ENCODE assay signal across 9 cellular contexts in the genomic region with DNA sequence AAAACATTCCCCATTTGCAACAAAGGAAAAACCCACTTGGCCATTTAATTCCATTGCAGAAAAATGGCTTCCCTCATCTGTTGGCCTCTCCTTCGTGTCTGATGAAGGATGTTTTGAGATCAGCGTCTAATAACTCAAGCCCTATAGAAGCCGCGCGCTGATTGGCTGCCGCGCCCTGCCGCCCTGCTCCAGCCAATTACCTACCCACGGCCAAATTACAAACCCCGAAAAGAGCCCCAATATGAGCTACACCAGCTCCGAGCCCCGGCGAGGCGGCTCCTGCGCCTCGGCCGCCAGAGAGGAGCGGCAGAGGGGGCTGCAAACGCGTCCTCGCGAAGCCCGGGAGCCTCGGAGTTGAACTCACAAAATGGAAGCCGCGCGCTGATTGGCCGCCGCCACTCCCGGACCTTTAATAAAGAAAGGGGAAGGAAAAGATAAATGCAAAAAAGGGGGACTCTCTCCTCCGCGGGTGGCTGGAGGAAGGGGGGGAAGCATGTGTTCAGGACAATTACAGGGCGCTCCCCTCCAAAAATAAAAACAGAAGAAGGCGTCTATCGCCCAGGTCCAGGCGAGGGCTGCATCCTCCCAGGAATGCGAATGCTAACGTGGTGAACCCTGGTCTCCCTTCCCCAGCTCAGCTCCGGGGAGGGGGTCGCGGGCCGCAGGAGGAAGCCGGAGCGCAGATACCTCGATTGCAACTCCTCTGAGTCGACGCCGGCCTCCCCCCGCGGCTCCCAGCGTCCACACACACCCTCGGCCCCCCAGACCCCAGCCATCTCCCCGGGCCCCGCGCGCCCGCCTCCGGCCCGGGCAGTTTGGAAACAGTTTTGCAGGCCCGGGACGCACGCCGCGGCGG. TPM values are rescaled to one million over a fixed set of nuclear protein-coding genes. Genes with fewer than 3 reads are reported as not detected.
DNase-seq lines count a peak whose midpoint lies in the region; ATAC-seq, FAIRE-seq and TF ChIP-seq lines count a peak whose summit lies in the region.
"Had no signal": no experiment of that assay in that cellular context is flagged by ENCODE, and none has a peak within 500 bp of the region (broad histone marks: within the 10 kb centered on the region; RNA-seq: fewer than 3 reads in every experiment).

No MANE protein-coding gene starts in this region.

- peak; percentile 13 to 25; a peak in 1 of 4 replicates for TF ChIP-seq EP300 in HepG2 (IDR thresholded peaks at IDR 0.05; ENCODE audit: low read depth in 2 of 2, low read length in 2 of 2)
- TF ChIP-seq EP300 in HepG2 (CRISPR knock-in tag; IDR thresholded peaks at IDR 0.05; ENCODE audit: borderline replicate concordance) = 0 out of 2 replicates have a peak, but pooled peaks have one; percentile 21

- in situ Hi-C loops in HepG2 (cut with HindIII; ENCODE audit: extremely low pct_ligation_motif_present, low pct_unique_long_range_greater_than_20kb) = no loop called here

- peaks cover 58% of the 10 kb centered on the region for H3K79me2 ChIP-seq in HepG2 (ENCODE audit: insufficient read depth, low read length)

- peak overlapping the region; percentile 91 for H3K4me3 Mint-ChIP-seq in activated CD4-positive, alpha-beta memory T cell treated with anti-CD3 and anti-CD28 coated beads for 36 hours

- POLR2A ChIA-PET in activated CD4-positive, alpha-beta memory T cell treated with anti-CD3 and anti-CD28 coated beads for 36 hours (lab: Charles Lee) = interaction anchor here (0.5 to 4.2 kb wide), 10 partner anchors 8 to 266 kb away, joined by 3 to 41 read pairs (median 4); a partner anchor contains a TSS
- POLR2A ChIA-PET in HepG2 (lab: Yijun Ruan, JAX) = interaction anchor here (0.6 to 14.5 kb wide), 19 partner anchors 4 to 830 kb away, joined by 3 to 393 read pairs (median 6); a partner anchor contains a TSS

- FAIRE-seq in HepG2 (lab: Jason Lieb, UNC) = peak; percentile 87

- TF ChIP-seq POLR2A in HepG2 (IDR thresholded peaks at IDR 0.05; ENCODE audit: insufficient read depth in 1 of 2, low read depth in 2 of 2, low read length in 2 of 2) = peak in 1 of 2 experiments; percentile 97; a peak in 2 of 4 replicates

- 0 out of 2 replicates have a peak, but pooled peaks cover 2% of the 10 kb centered on the region for H4K20me1 ChIP-seq in HepG2 (ENCODE audit: insufficient read depth, low read length)

- H3K27ac ChIP-seq in HL-60 (replicated peaks) = peak overlapping the region; percentile 98
- H3K27ac ChIP-seq in HepG2 (ENCODE audit: extremely low read length, insufficient read depth, low read length) = peak overlapping the region; percentile 99

- WGBS in HepG2 (ENCODE audit: low lambda C conversion rate) = 2% methylated on average over 35 of the region's 65 CpGs

- H3K27ac Mint-ChIP-seq in activated CD4-positive, alpha-beta memory T cell treated with anti-CD3 and anti-CD28 coated beads for 36 hours = peak overlapping the region; percentile 99

- CTCF ChIA-PET in activated CD4-positive, alpha-beta memory T cell treated with anti-CD3 and anti-CD28 coated beads for 36 hours (lab: Charles Lee) = interaction anchor here (0.6 to 18.5 kb wide), 7 partner anchors 6 to 324 kb away, joined by 3 to 856 read pairs (median 11); a partner anchor contains a TSS
- CTCF ChIA-PET in HepG2 (lab: Yijun Ruan, JAX; ENCODE audit: low intra/inter-chr PET ratio, low total read pairs) = no interaction called here

- ATAC-seq in GM19328 (IDR thresholded peaks at IDR 0.05; ENCODE audit: unreplicated experiment) = peak; percentile 30
- peak; percentile 63 for ATAC-seq in HepG2

- peak overlapping the region; percentile 87 for H3K4me3 ChIP-seq in BE2C (ENCODE audit: low read depth, low read length)
- peak overlapping the region; percentile 46 for H3K4me3 ChIP-seq in HL-60 (replicated peaks; ENCODE audit: insufficient read depth, low read length)
- peak overlapping the region; percentile 71 to 80 (median 79) for H3K4me3 ChIP-seq in HepG2 (replicated peaks in 1 of 3; ENCODE audit: insufficient read depth in 1 of 3, low read depth in 2 of 3, low read length in 3 of 3)

- peaks cover 29% of the 10 kb centered on the region for H3K4me1 Mint-ChIP-seq in activated CD4-positive, alpha-beta memory T cell treated with anti-CD3 and anti-CD28 coated beads for 36 hours (ENCODE audit: low read depth)

- no peaks in the 10 kb centered on the region for H3K9me3 Mint-ChIP-seq in activated CD4-positive, alpha-beta memory T cell treated with anti-CD3 and anti-CD28 coated beads for 36 hours

- H2AFZ ChIP-seq in HepG2 (ENCODE audit: low read length) = no peak overlapping the region

- no peaks in the 10 kb centered on the region for H3K27me3 Mint-ChIP-seq in activated CD4-positive, alpha-beta memory T cell treated with anti-CD3 and anti-CD28 coated beads for 36 hours

- no peak for TF ChIP-seq CTCF in BE2C (IDR thresholded peaks at IDR 0.05; ENCODE audit: low read depth, low read length)
- no peak for TF ChIP-seq CTCF in HL-60 (IDR thresholded peaks at IDR 0.05; ENCODE audit: insufficient read depth, low read length)
- TF ChIP-seq CTCF in HepG2 (CRISPR knock-in tag; IDR thresholded peaks at IDR 0.05) = peak; percentile 17; the same call in 1 of the 2 replicates

- intact Hi-C loops in activated CD4-positive, alpha-beta memory T cell treated with anti-CD3 and anti-CD28 coated beads for 36 hours (cut with micrococcal nuclease) = loop anchor here (1.0 kb wide), 2 partner anchors 9 to 85 kb away; a partner anchor contains a TSS
- intact Hi-C loops in HepG2 (cut with micrococcal nuclease; ENCODE audit: unreplicated experiment) = no loop called here

- H3K4me1 ChIP-seq in BE2C = peaks cover 4% of the 10 kb centered on the region; the same call in 1 of the 2 replicates
- peaks cover 40% of the 10 kb centered on the region for H3K4me1 ChIP-seq in HepG2 (ENCODE audit: insufficient read depth, low read length)

- peak overlapping the region; percentile 96 for H3K4me2 ChIP-seq in HepG2 (ENCODE audit: low read depth, low read length)

- no peak; the same call in 1 of the 2 replicates for TF ChIP-seq RAD21 in HepG2 (CRISPR knock-in tag; IDR thresholded peaks at IDR 0.05)

- BruUV-seq in HepG2 (replicated peaks; lab: Mats Ljungman, UMichigan) = TSS peak; percentile 47

- H3K27me3 ChIP-seq in BE2C (no peaks in the 10 kb centered on the region), HL-60 (ENCODE audit: insufficient read depth, poor library complexity, severe bottlenecking) (no peaks in the 10 kb centered on the region), HepG2 (ENCODE audit: control insufficient read depth in 1 of 2, insufficient read depth in 2 of 2, low read length in 2 of 2) (no peaks in the 10 kb centered on the region; a peak in 1 of 5 replicates)

- peaks cover 41% of the 10 kb centered on the region for H3K36me3 Mint-ChIP-seq in activated CD4-positive, alpha-beta memory T cell treated with anti-CD3 and anti-CD28 coated beads for 36 hours

- H3K9ac ChIP-seq in HepG2 (ENCODE audit: insufficient read depth, low read depth, low read length) = peak overlapping the region; percentile 98

- DNase-seq in BE2C = peak; percentile 92
- peak; percentile 84 to 95 for DNase-seq in HL-60 (ENCODE audit: low read depth in 1 of 2, low spot score in 1 of 2)
- peak; percentile 91 for DNase-seq in NCI-H82 treated with DMSO at 0.1 percent for 48 hours (lab: John Stamatoyannopoulos, UW; ENCODE audit: unreplicated experiment)
- DNase-seq in activated CD4-positive, alpha-beta memory T cell treated with anti-CD3 and anti-CD28 coated beads for 36 hours = peak; percentile 93
- peak; percentile 86 to 94 for DNase-seq in dermis microvascular lymphatic vessel endothelial cell (ENCODE audit: low read depth in 2 of 2)
- peak; percentile 93 for DNase-seq in HepG2 (ENCODE audit: low spot score)
- DNase-seq in stimulated activated CD4-positive, alpha-beta T cell treated with anti-CD3 and anti-CD28 coated beads, Interleukin-2, amount 100 ng/mL, for 4 hours (ENCODE audit: low read depth) = peak; percentile 72

- H3K36me3 ChIP-seq in BE2C (peaks cover 25% of the 10 kb centered on the region), HepG2 (replicated peaks in 1 of 2; ENCODE audit: control insufficient read depth in 1 of 2, insufficient read depth in 2 of 2, low read length in 2 of 2) (peaks cover 2 to 4% of the 10 kb centered on the region in 2 experiments; a peak in 2 of 5 replicates)

- H3K9me3 ChIP-seq in BE2C (no peaks in the 10 kb centered on the region), HepG2 (ENCODE audit: low read length) (no peaks in the 10 kb centered on the region)

RNA-seq across cellular contexts. Expression of a gene that starts 0.7 kb away (rescaled TPM):
- 31.1 TPM for polyA plus RNA-seq in BE2C (2012; ENCODE audit: insufficient read depth, insufficient read length, low read depth)
- total RNA-seq in activated CD4-positive, alpha-beta memory T cell treated with anti-CD3 and anti-CD28 coated beads for 36 hours = 10 to 100 TPM; 14.1 to 15.2 TPM
- total RNA-seq in dermis microvascular lymphatic vessel endothelial cell = 1.3 and 3.3 TPM in 2 replicates
- total RNA-seq in HepG2 (2016; rRNA removed; fragmentation: Illumina TruSeq; extraction: Trizol) = 1.4 and 1.8 TPM in 2 replicates
- total RNA-seq in HepG2 (2016; cell fraction: cytosol; rRNA removed; fragmentation: Illumina TruSeq; extraction: Trizol; ENCODE audit: low read depth) = 0.40 and 0.44 TPM in 2 replicates
- total RNA-seq in HepG2 (2016; cell fraction: insoluble cytoplasmic fraction; rRNA removed; fragmentation: Illumina TruSeq; extraction: Trizol) = 1.3 TPM in 2 replicates
- 1.3 and 1.4 TPM in 2 replicates for total RNA-seq in HepG2 (2016; cell fraction: membrane; rRNA removed; fragmentation: Illumina TruSeq; extraction: Trizol)
- 2.7 and 3.3 TPM in 2 replicates for total RNA-seq in HepG2 (2016; cell fraction: nucleus; rRNA removed; fragmentation: Illumina TruSeq; extraction: Trizol)
- 1.1 and 1.3 TPM in 2 replicates for polyA plus RNA-seq in HepG2 (2011; rRNA removed)
- 0.43 and 0.51 TPM in 2 replicates for polyA plus RNA-seq in HepG2 (2011; cell fraction: cytosol; rRNA removed)
- 9.3 TPM in 2 replicates for polyA plus RNA-seq in HepG2 (2011; cell fraction: nucleus; rRNA removed)
- 4.2 and 6.2 TPM in 2 replicates for polyA plus RNA-seq in HepG2 (2012)
- 0.32 and 0.34 TPM in 2 replicates for polyA plus RNA-seq in HepG2 (2016; cell fraction: cytosol; fragmentation: Illumina TruSeq; extraction: Trizol; ENCODE audit: low read depth)
- 2.6 and 3.8 TPM in 2 replicates for polyA plus RNA-seq in HepG2 (2016; cell fraction: insoluble cytoplasmic fraction; fragmentation: Illumina TruSeq; extraction: Trizol; ENCODE audit: low read depth)
- 0.70 and 0.76 TPM in 2 replicates for polyA plus RNA-seq in HepG2 (2016; cell fraction: membrane; fragmentation: Illumina TruSeq; extraction: Trizol; ENCODE audit: low read depth)
- polyA plus RNA-seq in HepG2 (2016; cell fraction: nucleus; fragmentation: Illumina TruSeq; extraction: Trizol; ENCODE audit: insufficient read depth, low read depth) = 16.0 and 18.9 TPM in 2 replicates
- polyA minus RNA-seq in HepG2 (2011; rRNA and poly(A)+ RNA removed; ENCODE audit: low replicate concordance) = 2.1 and 4.2 TPM in 2 replicates
- 1.8 and 2.5 TPM in 2 replicates for polyA minus RNA-seq in HepG2 (2011; cell fraction: cytosol; rRNA and poly(A)+ RNA removed)
- polyA minus RNA-seq in HepG2 (2011; cell fraction: nucleus; rRNA and poly(A)+ RNA removed) = 3.6 and 4.4 TPM in 2 replicates

RNA-seq across cellular contexts. Expression of a gene that starts 9.6 kb away (rescaled TPM):
- 7.0 TPM for polyA plus RNA-seq in BE2C (2012; ENCODE audit: insufficient read depth, insufficient read length, low read depth)
- total RNA-seq in activated CD4-positive, alpha-beta memory T cell treated with anti-CD3 and anti-CD28 coated beads for 36 hours = 100 to 1,000 TPM; 136 to 141 TPM
- total RNA-seq in dermis microvascular lymphatic vessel endothelial cell = 2.3 and 2.5 TPM in 2 replicates
- 11.0 and 14.6 TPM in 2 replicates for total RNA-seq in HepG2 (2016; rRNA removed; fragmentation: Illumina TruSeq; extraction: Trizol)
- total RNA-seq in HepG2 (2016; cell fraction: cytosol; rRNA removed; fragmentation: Illumina TruSeq; extraction: Trizol; ENCODE audit: low read depth) = 10.8 and 12.5 TPM in 2 replicates
- total RNA-seq in HepG2 (2016; cell fraction: insoluble cytoplasmic fraction; rRNA removed; fragmentation: Illumina TruSeq; extraction: Trizol) = 9.8 and 14.8 TPM in 2 replicates
- 18.2 and 24.9 TPM in 2 replicates for total RNA-seq in HepG2 (2016; cell fraction: membrane; rRNA removed; fragmentation: Illumina TruSeq; extraction: Trizol)
- 14.1 and 17.3 TPM in 2 replicates for total RNA-seq in HepG2 (2016; cell fraction: nucleus; rRNA removed; fragmentation: Illumina TruSeq; extraction: Trizol)
- polyA plus RNA-seq in HepG2 (2011; rRNA removed) = 31.3 and 32.2 TPM in 2 replicates
- 28.4 and 38.7 TPM in 2 replicates for polyA plus RNA-seq in HepG2 (2011; cell fraction: cytosol; rRNA removed)
- polyA plus RNA-seq in HepG2 (2011; cell fraction: nucleus; rRNA removed) = 37.5 and 40.2 TPM in 2 replicates
- 10.8 and 12.9 TPM in 2 replicates for polyA plus RNA-seq in HepG2 (2012)
- polyA plus RNA-seq in HepG2 (2016; cell fraction: cytosol; fragmentation: Illumina TruSeq; extraction: Trizol; ENCODE audit: low read depth) = 19.8 and 23.7 TPM in 2 replicates
- 19.7 and 25.0 TPM in 2 replicates for polyA plus RNA-seq in HepG2 (2016; cell fraction: insoluble cytoplasmic fraction; fragmentation: Illumina TruSeq; extraction: Trizol; ENCODE audit: low read depth)
- 27.0 and 27.4 TPM in 2 replicates for polyA plus RNA-seq in HepG2 (2016; cell fraction: membrane; fragmentation: Illumina TruSeq; extraction: Trizol; ENCODE audit: low read depth)
- polyA plus RNA-seq in HepG2 (2016; cell fraction: nucleus; fragmentation: Illumina TruSeq; extraction: Trizol; ENCODE audit: insufficient read depth, low read depth) = 24.9 and 31.1 TPM in 2 replicates
- polyA minus RNA-seq in HepG2 (2011; rRNA and poly(A)+ RNA removed; ENCODE audit: low replicate concordance) = 46.1 and 174 TPM in 2 replicates
- 32.2 and 38.9 TPM in 2 replicates for polyA minus RNA-seq in HepG2 (2011; cell fraction: cytosol; rRNA and poly(A)+ RNA removed)
- 32.4 and 35.6 TPM in 2 replicates for polyA minus RNA-seq in HepG2 (2011; cell fraction: nucleus; rRNA and poly(A)+ RNA removed)

RNA-seq across cellular contexts. Expression of a gene that starts 55.6 kb away (rescaled TPM):
- not detected for polyA plus RNA-seq in BE2C (2012; ENCODE audit: insufficient read depth, insufficient read length, low read depth)
- total RNA-seq in activated CD4-positive, alpha-beta memory T cell treated with anti-CD3 and anti-CD28 coated beads for 36 hours = not detected
- total RNA-seq in dermis microvascular lymphatic vessel endothelial cell (not detected in 2 replicates), HepG2 (2016; rRNA removed; fragmentation: Illumina TruSeq; extraction: Trizol) (120 and 138 TPM in 2 replicates)
- 101 and 114 TPM in 2 replicates for total RNA-seq in HepG2 (2016; cell fraction: cytosol; rRNA removed; fragmentation: Illumina TruSeq; extraction: Trizol; ENCODE audit: low read depth)
- 120 and 121 TPM in 2 replicates for total RNA-seq in HepG2 (2016; cell fraction: insoluble cytoplasmic fraction; rRNA removed; fragmentation: Illumina TruSeq; extraction: Trizol)
- total RNA-seq in HepG2 (2016; cell fraction: membrane; rRNA removed; fragmentation: Illumina TruSeq; extraction: Trizol) = 212 and 224 TPM in 2 replicates
- 62.9 and 70.7 TPM in 2 replicates for total RNA-seq in HepG2 (2016; cell fraction: nucleus; rRNA removed; fragmentation: Illumina TruSeq; extraction: Trizol)
- 195 and 197 TPM in 2 replicates for polyA plus RNA-seq in HepG2 (2011; rRNA removed)
- 257 and 265 TPM in 2 replicates for polyA plus RNA-seq in HepG2 (2011; cell fraction: cytosol; rRNA removed)
- 119 and 130 TPM in 2 replicates for polyA plus RNA-seq in HepG2 (2011; cell fraction: nucleus; rRNA removed)
- 157 and 186 TPM in 2 replicates for polyA plus RNA-seq in HepG2 (2012)
- 191 and 212 TPM in 2 replicates for polyA plus RNA-seq in HepG2 (2016; cell fraction: cytosol; fragmentation: Illumina TruSeq; extraction: Trizol; ENCODE audit: low read depth)
- polyA plus RNA-seq in HepG2 (2016; cell fraction: insoluble cytoplasmic fraction; fragmentation: Illumina TruSeq; extraction: Trizol; ENCODE audit: low read depth) = 130 and 165 TPM in 2 replicates
- polyA plus RNA-seq in HepG2 (2016; cell fraction: membrane; fragmentation: Illumina TruSeq; extraction: Trizol; ENCODE audit: low read depth) = 312 and 339 TPM in 2 replicates
- polyA plus RNA-seq in HepG2 (2016; cell fraction: nucleus; fragmentation: Illumina TruSeq; extraction: Trizol; ENCODE audit: insufficient read depth, low read depth) = 122 and 126 TPM in 2 replicates
- 5.0 and 114 TPM in 2 replicates for polyA minus RNA-seq in HepG2 (2011; rRNA and poly(A)+ RNA removed; ENCODE audit: low replicate concordance)
- 74.4 and 100 TPM in 2 replicates for polyA minus RNA-seq in HepG2 (2011; cell fraction: cytosol; rRNA and poly(A)+ RNA removed)
- polyA minus RNA-seq in HepG2 (2011; cell fraction: nucleus; rRNA and poly(A)+ RNA removed) = 56.0 and 68.5 TPM in 2 replicates
- total RNA-seq: activated CD8-positive, alpha-beta memory T cell treated with anti-CD3 and anti-CD28 coated beads for 36 hours had no signal

Comparison
In these comparisons a context has a peak if more than half of its experiments do, and no peak if none do; other contexts are left out.
1. Peak in every context shown above with its lines: DNase-seq, ATAC-seq, H3K4me3 ChIP-seq and H3K27ac ChIP-seq.
2. RNA of a gene that starts 55.6 kb away (total RNA-seq): 62.9 to 224 TPM in HepG2; not detected in activated CD4-positive, alpha-beta memory T cell treated with anti-CD3 and anti-CD28 coated beads for 36 hours and not detected in dermis microvascular lymphatic vessel endothelial cell; every median in the first group is over 10 times any median in the second.